ENCODE assay signal across 1 cellular context in the genomic region with DNA sequence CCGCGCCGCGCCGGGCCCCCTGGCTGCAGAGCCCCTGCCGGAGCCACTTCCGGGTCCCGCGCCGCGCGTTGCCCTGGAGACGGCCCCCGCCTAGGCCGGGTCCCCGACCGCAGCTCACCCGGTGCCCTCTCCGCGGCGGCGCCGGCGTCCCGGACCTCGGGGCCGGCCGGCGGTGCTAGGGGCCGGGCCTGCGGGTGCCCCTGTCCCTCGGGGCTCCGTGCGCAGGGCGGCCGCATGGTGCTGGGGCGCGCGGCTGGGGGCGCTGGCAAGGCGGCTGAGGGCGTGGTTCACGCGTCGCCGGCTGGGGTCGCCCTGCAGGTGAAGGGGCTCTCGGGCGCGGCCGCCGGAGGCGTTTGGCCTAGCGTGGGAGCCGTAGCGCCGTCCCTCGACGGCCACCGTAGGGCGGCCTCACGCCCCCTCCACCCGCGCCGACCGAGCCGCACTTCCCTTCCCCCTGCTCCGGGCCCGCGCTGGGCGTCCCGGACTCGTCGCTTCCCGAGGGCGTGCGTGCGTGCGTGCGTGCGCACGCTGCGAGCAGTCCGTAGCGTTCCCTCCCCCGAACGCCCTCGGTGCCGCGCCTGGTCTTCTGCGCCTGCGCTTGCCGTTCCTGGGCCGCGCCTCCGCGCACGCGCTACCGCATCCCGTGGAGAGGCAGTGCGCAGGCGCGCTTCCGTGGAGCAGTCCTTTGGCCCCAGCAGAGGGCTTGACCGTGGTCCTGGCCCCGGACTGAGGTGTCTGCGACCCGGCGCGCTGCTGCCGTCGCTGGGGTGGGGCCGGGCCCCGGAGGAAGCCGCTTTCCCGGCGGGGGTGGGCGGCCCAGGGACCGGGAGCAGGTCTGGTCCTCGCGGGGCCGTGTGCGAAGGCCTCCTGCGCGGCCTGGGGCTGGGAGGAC.
A peak's percentile ranks its signal among the peaks of the same experiment; 100 is the strongest.
TF ChIP-seq lines count a peak whose summit lies in the region.

A gene with protein sequence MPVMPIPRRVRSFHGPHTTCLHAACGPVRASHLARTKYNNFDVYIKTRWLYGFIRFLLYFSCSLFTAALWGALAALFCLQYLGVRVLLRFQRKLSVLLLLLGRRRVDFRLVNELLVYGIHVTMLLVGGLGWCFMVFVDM (minus strand): TSS at position 509 of the 892 bp plus-strand sequence. CDS start 1,975 bp downstream, outside the sequence.

TF ChIP-seq in HepG2, 621 proteins besides CTCF, POLR2A, EP300 and RAD21 (continued from another document and continues in another):
- TF ChIP-seq, protein P1, sequence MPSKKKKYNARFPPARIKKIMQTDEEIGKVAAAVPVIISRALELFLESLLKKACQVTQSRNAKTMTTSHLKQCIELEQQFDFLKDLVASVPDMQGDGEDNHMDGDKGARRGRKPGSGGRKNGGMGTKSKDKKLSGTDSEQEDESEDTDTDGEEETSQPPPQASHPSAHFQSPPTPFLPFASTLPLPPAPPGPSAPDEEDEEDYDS (CRISPR knock-in tag; IDR thresholded peaks at IDR 0.05), result peak; percentile 67
- peak; percentile 66 for TF ChIP-seq ATF7-NPFF (CRISPR knock-in tag; IDR thresholded peaks at IDR 0.05; ENCODE audit: low read depth)
- TF ChIP-seq TRIM24 (CRISPR knock-in tag; IDR thresholded peaks at IDR 0.05), result no peak
- no peak for TF ChIP-seq TBL1XR1 (IDR thresholded peaks at IDR 0.05; ENCODE audit: borderline replicate concordance, low read length, partially characterized antibody)
- no peak for TF ChIP-seq ZNF879 (CRISPR knock-in tag; IDR thresholded peaks at IDR 0.05)
- 0 out of 2 replicates have a peak, but pooled peaks have one; percentile 50 for TF ChIP-seq SRY (CRISPR knock-in tag; IDR thresholded peaks at IDR 0.05)
- TF ChIP-seq STAG1 (CRISPR knock-in tag; IDR thresholded peaks at IDR 0.05), result peak; percentile 17; the same call in 1 of the 2 replicates
- TF ChIP-seq AHR (CRISPR knock-in tag; IDR thresholded peaks at IDR 0.05), result peak; percentile 43; the same call in 1 of the 2 replicates
- 0 out of 2 replicates have a peak, but pooled peaks have one; percentile 74 for TF ChIP-seq NRL (CRISPR knock-in tag; IDR thresholded peaks at IDR 0.05; ENCODE audit: borderline replicate concordance)
- 0 out of 2 replicates have a peak, but pooled peaks have one; percentile 60 for TF ChIP-seq ZNF724P (CRISPR knock-in tag; IDR thresholded peaks at IDR 0.05; ENCODE audit: borderline replicate concordance)
- peak; percentile 16 for TF ChIP-seq HNF4A (CRISPR knock-in tag; IDR thresholded peaks at IDR 0.05)
- peak; percentile 92 for TF ChIP-seq POLR2G (IDR thresholded peaks at IDR 0.05; ENCODE audit: low read depth, low read length)
- peak; percentile 68 for TF ChIP-seq ZNF749 (CRISPR knock-in tag; IDR thresholded peaks at IDR 0.05; ENCODE audit: borderline replicate concordance)
- TF ChIP-seq ATF7 (IDR thresholded peaks at IDR 0.05), result no peak
- TF ChIP-seq ATF7 (CRISPR knock-in tag; IDR thresholded peaks at IDR 0.05), result no peak
- TF ChIP-seq, protein P2, sequence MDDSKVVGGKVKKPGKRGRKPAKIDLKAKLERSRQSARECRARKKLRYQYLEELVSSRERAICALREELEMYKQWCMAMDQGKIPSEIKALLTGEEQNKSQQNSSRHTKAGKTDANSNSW (CRISPR knock-in tag; IDR thresholded peaks at IDR 0.05; ENCODE audit: borderline replicate concordance), result peak; percentile 25; the same call in 1 of the 2 replicates
- TF ChIP-seq, protein P3, sequence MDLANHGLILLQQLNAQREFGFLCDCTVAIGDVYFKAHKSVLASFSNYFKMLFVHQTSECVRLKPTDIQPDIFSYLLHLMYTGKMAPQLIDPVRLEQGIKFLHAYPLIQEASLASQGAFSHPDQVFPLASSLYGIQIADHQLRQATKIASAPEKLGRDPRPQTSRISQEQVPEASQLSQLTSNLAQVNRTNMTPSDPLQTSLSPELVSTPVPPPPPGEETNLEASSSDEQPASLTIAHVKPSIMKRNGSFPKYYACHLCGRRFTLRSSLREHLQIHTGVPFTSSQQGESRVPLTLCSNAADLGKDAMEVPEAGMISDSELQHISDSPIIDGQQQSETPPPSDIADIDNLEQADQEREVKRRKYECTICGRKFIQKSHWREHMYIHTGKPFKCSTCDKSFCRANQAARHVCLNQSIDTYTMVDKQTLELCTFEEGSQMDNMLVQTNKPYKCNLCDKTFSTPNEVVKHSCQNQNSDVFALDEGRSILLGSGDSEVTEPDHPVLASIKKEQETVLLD (CRISPR knock-in tag; IDR thresholded peaks at IDR 0.05; ENCODE audit: low read depth), result peak; percentile 100
- peak; percentile 82 for TF ChIP-seq KAT8 (CRISPR knock-in tag; IDR thresholded peaks at IDR 0.05)
- peak; percentile 43; the same call in 1 of the 2 replicates for TF ChIP-seq NFKB2 (CRISPR knock-in tag; IDR thresholded peaks at IDR 0.05; ENCODE audit: borderline replicate concordance)
- TF ChIP-seq, protein P4, sequence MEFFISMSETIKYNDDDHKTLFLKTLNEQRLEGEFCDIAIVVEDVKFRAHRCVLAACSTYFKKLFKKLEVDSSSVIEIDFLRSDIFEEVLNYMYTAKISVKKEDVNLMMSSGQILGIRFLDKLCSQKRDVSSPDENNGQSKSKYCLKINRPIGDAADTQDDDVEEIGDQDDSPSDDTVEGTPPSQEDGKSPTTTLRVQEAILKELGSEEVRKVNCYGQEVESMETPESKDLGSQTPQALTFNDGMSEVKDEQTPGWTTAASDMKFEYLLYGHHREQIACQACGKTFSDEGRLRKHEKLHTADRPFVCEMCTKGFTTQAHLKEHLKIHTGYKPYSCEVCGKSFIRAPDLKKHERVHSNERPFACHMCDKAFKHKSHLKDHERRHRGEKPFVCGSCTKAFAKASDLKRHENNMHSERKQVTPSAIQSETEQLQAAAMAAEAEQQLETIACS (CRISPR knock-in tag; IDR thresholded peaks at IDR 0.05), result peak; percentile 94
- no peak for TF ChIP-seq U2AF1 (optimal IDR thresholded peaks at IDR 0.05; ENCODE audit: low read depth, low read length)
- TF ChIP-seq, protein P5, sequence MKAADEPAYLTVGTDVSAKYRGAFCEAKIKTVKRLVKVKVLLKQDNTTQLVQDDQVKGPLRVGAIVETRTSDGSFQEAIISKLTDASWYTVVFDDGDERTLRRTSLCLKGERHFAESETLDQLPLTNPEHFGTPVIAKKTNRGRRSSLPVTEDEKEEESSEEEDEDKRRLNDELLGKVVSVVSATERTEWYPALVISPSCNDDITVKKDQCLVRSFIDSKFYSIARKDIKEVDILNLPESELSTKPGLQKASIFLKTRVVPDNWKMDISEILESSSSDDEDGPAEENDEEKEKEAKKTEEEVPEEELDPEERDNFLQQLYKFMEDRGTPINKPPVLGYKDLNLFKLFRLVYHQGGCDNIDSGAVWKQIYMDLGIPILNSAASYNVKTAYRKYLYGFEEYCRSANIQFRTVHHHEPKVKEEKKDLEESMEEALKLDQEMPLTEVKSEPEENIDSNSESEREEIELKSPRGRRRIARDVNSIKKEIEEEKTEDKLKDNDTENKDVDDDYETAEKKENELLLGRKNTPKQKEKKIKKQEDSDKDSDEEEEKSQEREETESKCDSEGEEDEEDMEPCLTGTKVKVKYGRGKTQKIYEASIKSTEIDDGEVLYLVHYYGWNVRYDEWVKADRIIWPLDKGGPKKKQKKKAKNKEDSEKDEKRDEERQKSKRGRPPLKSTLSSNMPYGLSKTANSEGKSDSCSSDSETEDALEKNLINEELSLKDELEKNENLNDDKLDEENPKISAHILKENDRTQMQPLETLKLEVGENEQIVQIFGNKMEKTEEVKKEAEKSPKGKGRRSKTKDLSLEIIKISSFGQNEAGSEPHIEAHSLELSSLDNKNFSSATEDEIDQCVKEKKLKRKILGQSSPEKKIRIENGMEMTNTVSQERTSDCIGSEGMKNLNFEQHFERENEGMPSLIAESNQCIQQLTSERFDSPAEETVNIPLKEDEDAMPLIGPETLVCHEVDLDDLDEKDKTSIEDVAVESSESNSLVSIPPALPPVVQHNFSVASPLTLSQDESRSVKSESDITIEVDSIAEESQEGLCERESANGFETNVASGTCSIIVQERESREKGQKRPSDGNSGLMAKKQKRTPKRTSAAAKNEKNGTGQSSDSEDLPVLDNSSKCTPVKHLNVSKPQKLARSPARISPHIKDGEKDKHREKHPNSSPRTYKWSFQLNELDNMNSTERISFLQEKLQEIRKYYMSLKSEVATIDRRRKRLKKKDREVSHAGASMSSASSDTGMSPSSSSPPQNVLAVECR (CRISPR knock-in tag; IDR thresholded peaks at IDR 0.05; ENCODE audit: borderline replicate concordance), result peak; percentile 93; the same call in 1 of the 2 replicates
- TF ChIP-seq, protein P6, sequence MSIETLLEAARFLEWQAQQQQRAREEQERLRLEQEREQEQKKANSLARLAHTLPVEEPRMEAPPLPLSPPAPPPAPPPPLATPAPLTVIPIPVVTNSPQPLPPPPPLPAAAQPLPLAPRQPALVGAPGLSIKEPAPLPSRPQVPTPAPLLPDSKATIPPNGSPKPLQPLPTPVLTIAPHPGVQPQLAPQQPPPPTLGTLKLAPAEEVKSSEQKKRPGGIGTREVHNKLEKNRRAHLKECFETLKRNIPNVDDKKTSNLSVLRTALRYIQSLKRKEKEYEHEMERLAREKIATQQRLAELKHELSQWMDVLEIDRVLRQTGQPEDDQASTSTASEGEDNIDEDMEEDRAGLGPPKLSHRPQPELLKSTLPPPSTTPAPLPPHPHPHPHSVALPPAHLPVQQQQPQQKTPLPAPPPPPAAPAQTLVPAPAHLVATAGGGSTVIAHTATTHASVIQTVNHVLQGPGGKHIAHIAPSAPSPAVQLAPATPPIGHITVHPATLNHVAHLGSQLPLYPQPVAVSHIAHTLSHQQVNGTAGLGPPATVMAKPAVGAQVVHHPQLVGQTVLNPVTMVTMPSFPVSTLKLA (IDR thresholded peaks at IDR 0.05), result peak; percentile 69
- no peak for TF ChIP-seq MAFF (IDR thresholded peaks at IDR 0.05; ENCODE audit: low read depth, low read length)
- peak; percentile 88 for TF ChIP-seq MYC (CRISPR knock-in tag; IDR thresholded peaks at IDR 0.05; ENCODE audit: borderline replicate concordance)
- TF ChIP-seq DR1 (CRISPR knock-in tag; IDR thresholded peaks at IDR 0.05), result peak; percentile 62
- TF ChIP-seq ZNF264 (CRISPR knock-in tag; IDR thresholded peaks at IDR 0.05), result peak; percentile 98
- peak; percentile 51; the same call in 1 of the 2 replicates for TF ChIP-seq ZNF543 (CRISPR knock-in tag; IDR thresholded peaks at IDR 0.05)
- peak; percentile 93; the same call in 1 of the 2 replicates for TF ChIP-seq ZNF44 (CRISPR knock-in tag; IDR thresholded peaks at IDR 0.05)
- TF ChIP-seq, protein P7, sequence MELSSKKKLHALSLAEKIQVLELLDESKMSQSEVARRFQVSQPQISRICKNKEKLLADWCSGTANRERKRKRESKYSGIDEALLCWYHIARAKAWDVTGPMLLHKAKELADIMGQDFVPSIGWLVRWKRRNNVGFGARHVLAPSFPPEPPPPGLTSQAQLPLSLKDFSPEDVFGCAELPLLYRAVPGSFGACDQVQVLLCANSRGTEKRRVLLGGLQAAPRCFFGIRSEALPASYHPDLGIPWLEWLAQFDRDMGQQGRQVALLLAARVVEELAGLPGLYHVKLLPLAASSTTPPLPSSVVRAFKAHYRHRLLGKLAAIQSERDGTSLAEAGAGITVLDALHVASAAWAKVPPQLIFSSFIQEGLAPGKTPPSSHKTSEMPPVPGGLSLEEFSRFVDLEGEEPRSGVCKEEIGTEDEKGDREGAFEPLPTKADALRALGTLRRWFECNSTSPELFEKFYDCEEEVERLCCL (CRISPR knock-in tag; IDR thresholded peaks at IDR 0.05; ENCODE audit: borderline replicate concordance), result 0 out of 2 replicates have a peak, but pooled peaks have one; percentile 8
- TF ChIP-seq SALL1 (CRISPR knock-in tag; IDR thresholded peaks at IDR 0.05), result peak; percentile 87
- TF ChIP-seq GTF3A (CRISPR knock-in tag; conservative IDR thresholded peaks at IDR 0.05), result no peak; the same call in 1 of the 2 replicates
- TF ChIP-seq, protein P8, sequence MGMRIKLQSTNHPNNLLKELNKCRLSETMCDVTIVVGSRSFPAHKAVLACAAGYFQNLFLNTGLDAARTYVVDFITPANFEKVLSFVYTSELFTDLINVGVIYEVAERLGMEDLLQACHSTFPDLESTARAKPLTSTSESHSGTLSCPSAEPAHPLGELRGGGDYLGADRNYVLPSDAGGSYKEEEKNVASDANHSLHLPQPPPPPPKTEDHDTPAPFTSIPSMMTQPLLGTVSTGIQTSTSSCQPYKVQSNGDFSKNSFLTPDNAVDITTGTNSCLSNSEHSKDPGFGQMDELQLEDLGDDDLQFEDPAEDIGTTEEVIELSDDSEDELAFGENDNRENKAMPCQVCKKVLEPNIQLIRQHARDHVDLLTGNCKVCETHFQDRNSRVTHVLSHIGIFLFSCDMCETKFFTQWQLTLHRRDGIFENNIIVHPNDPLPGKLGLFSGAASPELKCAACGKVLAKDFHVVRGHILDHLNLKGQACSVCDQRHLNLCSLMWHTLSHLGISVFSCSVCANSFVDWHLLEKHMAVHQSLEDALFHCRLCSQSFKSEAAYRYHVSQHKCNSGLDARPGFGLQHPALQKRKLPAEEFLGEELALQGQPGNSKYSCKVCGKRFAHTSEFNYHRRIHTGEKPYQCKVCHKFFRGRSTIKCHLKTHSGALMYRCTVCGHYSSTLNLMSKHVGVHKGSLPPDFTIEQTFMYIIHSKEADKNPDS (CRISPR knock-in tag; IDR thresholded peaks at IDR 0.05), result peak; percentile 44; the same call in 1 of the 2 replicates
- TF ChIP-seq, protein P9, sequence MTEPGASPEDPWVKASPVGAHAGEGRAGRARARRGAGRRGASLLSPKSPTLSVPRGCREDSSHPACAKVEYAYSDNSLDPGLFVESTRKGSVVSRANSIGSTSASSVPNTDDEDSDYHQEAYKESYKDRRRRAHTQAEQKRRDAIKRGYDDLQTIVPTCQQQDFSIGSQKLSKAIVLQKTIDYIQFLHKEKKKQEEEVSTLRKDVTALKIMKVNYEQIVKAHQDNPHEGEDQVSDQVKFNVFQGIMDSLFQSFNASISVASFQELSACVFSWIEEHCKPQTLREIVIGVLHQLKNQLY (CRISPR knock-in tag; IDR thresholded peaks at IDR 0.05), result peak; percentile 55; the same call in 1 of the 2 replicates
- TF ChIP-seq NFRKB (IDR thresholded peaks at IDR 0.05), result no peak
